ENCODE assay signal across 1 cellular context in the genomic region with DNA sequence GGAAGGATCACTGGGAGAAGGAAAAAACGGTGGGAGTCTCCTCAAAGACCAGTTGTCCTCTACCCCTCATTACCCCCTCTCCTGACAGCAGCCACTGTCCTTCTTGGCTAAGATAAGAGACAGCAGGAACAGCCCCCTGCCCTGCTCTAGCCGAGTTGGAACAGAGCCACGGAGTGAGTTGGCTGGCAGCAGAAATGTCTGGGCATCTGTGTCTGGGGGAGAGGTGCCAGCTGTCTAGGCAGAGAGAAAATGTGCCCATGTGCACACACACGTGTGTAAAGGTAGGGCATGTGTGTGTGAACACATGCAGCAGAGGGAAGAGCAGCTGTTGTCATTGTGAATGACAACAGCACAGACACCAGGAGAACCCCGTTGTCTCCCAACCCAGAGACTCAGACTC.
TF ChIP-seq lines count a peak whose summit lies in the region.

No MANE protein-coding gene starts in this region.

TF ChIP-seq in IMR-90, 13 proteins besides CTCF, POLR2A, EP300 and RAD21:
- TF ChIP-seq, protein P1, sequence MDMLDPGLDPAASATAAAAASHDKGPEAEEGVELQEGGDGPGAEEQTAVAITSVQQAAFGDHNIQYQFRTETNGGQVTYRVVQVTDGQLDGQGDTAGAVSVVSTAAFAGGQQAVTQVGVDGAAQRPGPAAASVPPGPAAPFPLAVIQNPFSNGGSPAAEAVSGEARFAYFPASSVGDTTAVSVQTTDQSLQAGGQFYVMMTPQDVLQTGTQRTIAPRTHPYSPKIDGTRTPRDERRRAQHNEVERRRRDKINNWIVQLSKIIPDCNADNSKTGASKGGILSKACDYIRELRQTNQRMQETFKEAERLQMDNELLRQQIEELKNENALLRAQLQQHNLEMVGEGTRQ (IDR thresholded peaks at IDR 0.05; ENCODE audit: low read depth, low read length): no peak
- TF ChIP-seq, protein P2, sequence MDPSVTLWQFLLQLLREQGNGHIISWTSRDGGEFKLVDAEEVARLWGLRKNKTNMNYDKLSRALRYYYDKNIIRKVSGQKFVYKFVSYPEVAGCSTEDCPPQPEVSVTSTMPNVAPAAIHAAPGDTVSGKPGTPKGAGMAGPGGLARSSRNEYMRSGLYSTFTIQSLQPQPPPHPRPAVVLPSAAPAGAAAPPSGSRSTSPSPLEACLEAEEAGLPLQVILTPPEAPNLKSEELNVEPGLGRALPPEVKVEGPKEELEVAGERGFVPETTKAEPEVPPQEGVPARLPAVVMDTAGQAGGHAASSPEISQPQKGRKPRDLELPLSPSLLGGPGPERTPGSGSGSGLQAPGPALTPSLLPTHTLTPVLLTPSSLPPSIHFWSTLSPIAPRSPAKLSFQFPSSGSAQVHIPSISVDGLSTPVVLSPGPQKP (IDR thresholded peaks at IDR 0.05; ENCODE audit: borderline replicate concordance, low read depth, low read length): no peak
